ENCODE assay signal across 3 cellular contexts in genomic region chr9:64057553-64057952, GRCh38.
"Had no signal": no experiment of that assay in that cellular context is flagged by ENCODE, and none has a peak within 500 bp of the region (broad histone marks: within the 10 kb centered on the region; RNA-seq: fewer than 3 reads in every experiment).

No MANE protein-coding gene starts in this region.

- ATAC-seq: GM12878 had no signal

- H3K4me3 ChIP-seq: GM12878 had no signal

- DNase-seq: GDM1, GF-D8 had no signal
